ENCODE assay signal across 13 cellular contexts in genomic region chr7:92730808-92731207, GRCh38.
DNase-seq lines count a peak whose midpoint lies in the region; ATAC-seq and TF ChIP-seq lines count a peak whose summit lies in the region.
"Had no signal": no experiment of that assay in that cellular context is flagged by ENCODE, and none has a peak within 500 bp of the region (broad histone marks: within the 10 kb centered on the region; RNA-seq: fewer than 3 reads in every experiment).

No MANE protein-coding gene starts in this region.

- intact Hi-C loops in PC-3 (cut with micrococcal nuclease), result no loop called here

- H2AFZ ChIP-seq in PC-3 (ENCODE audit: low read length) (no peak overlapping the region), Karpas-422 (ENCODE audit: low read length) (no peak overlapping the region)

- H3K9me3 ChIP-seq in PC-3 (ENCODE audit: low read length) (no peaks in the 10 kb centered on the region), Karpas-422 (ENCODE audit: low read length) (no peaks in the 10 kb centered on the region), WERI-Rb-1 (ENCODE audit: severe bottlenecking) (no peaks in the 10 kb centered on the region)

- peaks cover 73% of the 10 kb centered on the region for H3K36me3 Mint-ChIP-seq in stimulated activated naive CD8-positive, alpha-beta T cell treated with anti-CD3 and anti-CD28 coated beads, Interleukin-15, Interleukin-2, amounts not matched to agents 100 ng/mL and 50 ng/mL, for 24 hours (ENCODE audit: low read depth)

- POLR2A ChIA-PET in PC-3 (lab: Charles Lee; ENCODE audit: unreplicated experiment), result interaction anchor here (0.5 kb wide), 1 partner anchor 202 kb away, joined by 4 read pairs; the partner anchor contains the start of genes PEX1 and RBM48

- no peaks in the 10 kb centered on the region for H3F3A ChIP-seq in PC-3 (ENCODE audit: low read length, unreplicated experiment)

- in situ Hi-C loops in astrocyte of the spinal cord (cut with HindIII; ENCODE audit: low sequenced_read_pairs), result no loop called here

- H3K4me3 Mint-ChIP-seq in stimulated activated naive CD8-positive, alpha-beta T cell treated with anti-CD3 and anti-CD28 coated beads, Interleukin-15, Interleukin-2, amounts not matched to agents 100 ng/mL and 50 ng/mL, for 24 hours, result peak overlapping the region; percentile 62
- H3K4me3 Mint-ChIP-seq in stimulated activated naive CD8-positive, alpha-beta T cell treated with anti-CD3 and anti-CD28 coated beads, Interleukin-15, amount 100 ng/mL, for 72 hours, result peak overlapping the region in 1 of 2 donors; percentile 49
- H3K4me3 Mint-ChIP-seq: neural crest cell had no signal

- H3K36me3 ChIP-seq in PC-3 (ENCODE audit: low read depth, low read length) (no peaks in the 10 kb centered on the region), Karpas-422 (ENCODE audit: insufficient read depth, low read length) (no peaks in the 10 kb centered on the region), WERI-Rb-1 (no peaks in the 10 kb centered on the region)

- peaks cover 52% of the 10 kb centered on the region for H3K79me2 ChIP-seq in PC-3 (ENCODE audit: low read length)
- H3K79me2 ChIP-seq in Karpas-422 (ENCODE audit: low read length), result peaks cover 84% of the 10 kb centered on the region

- H3K27ac ChIP-seq in PC-3 (ENCODE audit: low read length) (peak overlapping the region; percentile 89), Karpas-422 (ENCODE audit: low read length) (no peak overlapping the region), WERI-Rb-1 (no peak overlapping the region)

- H3K9me3 Mint-ChIP-seq in stimulated activated naive CD8-positive, alpha-beta T cell treated with anti-CD3 and anti-CD28 coated beads, Interleukin-15, Interleukin-2, amounts not matched to agents 100 ng/mL and 50 ng/mL, for 24 hours, result peaks cover 4% of the 10 kb centered on the region
- H3K9me3 Mint-ChIP-seq in stimulated activated naive CD8-positive, alpha-beta T cell treated with anti-CD3 and anti-CD28 coated beads, Interleukin-15, amount 100 ng/mL, for 72 hours, result no peaks in the 10 kb centered on the region
- H3K9me3 Mint-ChIP-seq: neural crest cell had no signal

- H3K27ac Mint-ChIP-seq in stimulated activated naive CD8-positive, alpha-beta T cell treated with anti-CD3 and anti-CD28 coated beads, Interleukin-15, Interleukin-2, amounts not matched to agents 100 ng/mL and 50 ng/mL, for 24 hours, result peak overlapping the region; percentile 97
- peak overlapping the region in 1 of 2 donors; percentile 93 for H3K27ac Mint-ChIP-seq in stimulated activated naive CD8-positive, alpha-beta T cell treated with anti-CD3 and anti-CD28 coated beads, Interleukin-15, amount 100 ng/mL, for 72 hours

- DNase-seq in stimulated activated naive CD8-positive, alpha-beta T cell treated with anti-CD3 and anti-CD28 coated beads, Interleukin-15, amount 100 ng/mL, for 72 hours, result no peak
- DNase-seq in PC-3 (peak; percentile 90), astrocyte of the spinal cord (ENCODE audit: low read depth, low spot score) (peak; percentile 66), UCSD-AML1 (lab: John Stamatoyannopoulos, UW; ENCODE audit: unreplicated experiment) (no peak), Karpas-422 (no peak), dermis blood vessel endothelial cell (no peak), WERI-Rb-1 (no peak)
- DNase-seq: amniotic stem cell, NCI-H345, retina had no signal

- H3K4me2 ChIP-seq in PC-3 (ENCODE audit: low read length) (peak overlapping the region; percentile 64), Karpas-422 (ENCODE audit: low read depth, low read length, poor library complexity, severe bottlenecking) (no peak overlapping the region)

- TF ChIP-seq CTCF in PC-3 (conservative IDR thresholded peaks at IDR 0.05; ENCODE audit: low read depth, low read length), result no peak
- no peak for TF ChIP-seq CTCF in astrocyte of the spinal cord (IDR thresholded peaks at IDR 0.05; ENCODE audit: low read depth, low read length)
- no peak for TF ChIP-seq CTCF in WERI-Rb-1 (IDR thresholded peaks at IDR 0.05; ENCODE audit: low read depth, low read length)

- no TSS peak for BruUV-seq in PC-3 (replicated peaks; lab: Mats Ljungman, UMichigan)

- H3K4me1 ChIP-seq in PC-3 (ENCODE audit: insufficient read depth, low read length) (peaks cover 46% of the 10 kb centered on the region), Karpas-422 (ENCODE audit: low read length) (peaks cover 17% of the 10 kb centered on the region)

- H3K27me3 ChIP-seq in PC-3 (ENCODE audit: low read length) (no peaks in the 10 kb centered on the region), Karpas-422 (ENCODE audit: low read length) (no peaks in the 10 kb centered on the region), WERI-Rb-1 (ENCODE audit: insufficient read depth, low read depth, severe bottlenecking) (no peaks in the 10 kb centered on the region)

- CTCF ChIA-PET in PC-3 (lab: Charles Lee), result no interaction called here

- no peak for ATAC-seq in stimulated activated naive CD8-positive, alpha-beta T cell treated with anti-CD3 and anti-CD28 coated beads, Interleukin-15, amount 100 ng/mL, for 72 hours
- peak; percentile 91 for ATAC-seq in PC-3

- H3K9ac ChIP-seq in PC-3 (ENCODE audit: low read length) (peak overlapping the region; percentile 33; the same call in 1 of the 2 replicates), Karpas-422 (ENCODE audit: low read length) (no peak overlapping the region)

- H3K4me1 Mint-ChIP-seq in stimulated activated naive CD8-positive, alpha-beta T cell treated with anti-CD3 and anti-CD28 coated beads, Interleukin-15, Interleukin-2, amounts not matched to agents 100 ng/mL and 50 ng/mL, for 24 hours (ENCODE audit: low read depth), result peaks cover 66% of the 10 kb centered on the region
- peaks cover 47% of the 10 kb centered on the region for H3K4me1 Mint-ChIP-seq in stimulated activated naive CD8-positive, alpha-beta T cell treated with anti-CD3 and anti-CD28 coated beads, Interleukin-15, amount 100 ng/mL, for 72 hours
- H3K4me1 Mint-ChIP-seq: neural crest cell had no signal

- H4K20me1 ChIP-seq in PC-3 (ENCODE audit: low read length) (no peaks in the 10 kb centered on the region), Karpas-422 (ENCODE audit: insufficient read depth, low read depth, low read length) (peaks cover 5% of the 10 kb centered on the region; the same call in 1 of the 2 replicates)

- no peak overlapping the region for H3K4me3 ChIP-seq in PC-3 (ENCODE audit: low read length)
- H3K4me3 ChIP-seq in astrocyte of the spinal cord (ENCODE audit: low read depth, low read length), result no peak overlapping the region
- no peak overlapping the region for H3K4me3 ChIP-seq in Karpas-422 (ENCODE audit: low read length)
- no peak overlapping the region for H3K4me3 ChIP-seq in WERI-Rb-1 (ENCODE audit: low read depth, low read length)
- H3K4me3 ChIP-seq: lung had no signal

- no peaks in the 10 kb centered on the region for H3K9me2 ChIP-seq in PC-3 (replicated peaks; ENCODE audit: low read length)
- no peaks in the 10 kb centered on the region for H3K9me2 ChIP-seq in Karpas-422 (replicated peaks; ENCODE audit: insufficient read depth, low read length)

- H3K27me3 Mint-ChIP-seq in stimulated activated naive CD8-positive, alpha-beta T cell treated with anti-CD3 and anti-CD28 coated beads, Interleukin-15, Interleukin-2, amounts not matched to agents 100 ng/mL and 50 ng/mL, for 24 hours, result no peaks in the 10 kb centered on the region
- no peaks in the 10 kb centered on the region for H3K27me3 Mint-ChIP-seq in stimulated activated naive CD8-positive, alpha-beta T cell treated with anti-CD3 and anti-CD28 coated beads, Interleukin-15, amount 100 ng/mL, for 72 hours

Comparison
In these comparisons a context has a peak if more than half of its experiments do, and no peak if none do; other contexts are left out.
1. DNase-seq: peak in PC-3 (single experiment) and astrocyte of the spinal cord (single experiment); none in stimulated activated naive CD8-positive, alpha-beta T cell treated with anti-CD3 and anti-CD28 coated beads, Interleukin-15, amount 100 ng/mL, for 72 hours (0 of 2), UCSD-AML1 (single experiment), Karpas-422 (single experiment), dermis blood vessel endothelial cell (single experiment) and WERI-Rb-1 (single experiment).